1 cellular context compared by ENCODE assay signal in genomic region chr1:243292117-243292516, GRCh38.
TF ChIP-seq lines count a peak whose summit lies in the region.

No MANE protein-coding gene starts in this region.

TF ChIP-seq in IMR-90, 13 proteins besides CTCF, POLR2A, EP300 and RAD21 (continued from another document):
- TF ChIP-seq CEBPB (IDR thresholded peaks at IDR 0.05; ENCODE audit: low read depth, low read length) (no peak), RCOR1 (IDR thresholded peaks at IDR 0.05; ENCODE audit: insufficient replicate concordance, low read length) (no peak), NFE2L2 (IDR thresholded peaks at IDR 0.05; ENCODE audit: low read depth, low read length) (no peak), SMC3 (IDR thresholded peaks at IDR 0.05; ENCODE audit: low read depth, low read length) (no peak), CHD1 (IDR thresholded peaks at IDR 0.05; ENCODE audit: low read depth, low read length) (no peak)
